8 cellular contexts compared by ENCODE assay signal in genomic region chr20:46400253-46400652, GRCh38. TPM values are rescaled to one million over a fixed set of nuclear protein-coding genes. Genes with fewer than 3 reads are reported as not detected.
A peak's percentile ranks its signal among the peaks of the same experiment; 100 is the strongest.
DNase-seq lines count a peak whose midpoint lies in the region; ATAC-seq and TF ChIP-seq lines count a peak whose summit lies in the region.

No MANE protein-coding gene starts in this region.

- H3K27ac ChIP-seq in CD4-positive, alpha-beta T cell (ENCODE audit: low read depth, low read length), result peak overlapping the region; percentile 32
- H3K27ac ChIP-seq in epithelial cell of prostate, result peak overlapping the region; percentile 43

- peak overlapping the region; percentile 42 for H3K4me3 Mint-ChIP-seq in CD4-positive, alpha-beta T cell
- H3K4me3 Mint-ChIP-seq in osteocyte (ENCODE audit: unreplicated experiment), result peak overlapping the region; percentile 41

- H3K27me3 Mint-ChIP-seq in CD4-positive, alpha-beta T cell, result no peaks in the 10 kb centered on the region
- no peaks in the 10 kb centered on the region for H3K27me3 Mint-ChIP-seq in osteocyte (ENCODE audit: unreplicated experiment)

- H3K36me3 Mint-ChIP-seq in CD4-positive, alpha-beta T cell (ENCODE audit: low read depth), result peaks cover 43% of the 10 kb centered on the region
- H3K36me3 Mint-ChIP-seq in osteocyte (ENCODE audit: unreplicated experiment), result peaks cover 6% of the 10 kb centered on the region

- DNase-seq in CD4-positive, alpha-beta T cell, result no peak
- DNase-seq in SIG-M5 treated with dmso at 0.1 percent for 504 hours (lab: John Stamatoyannopoulos, UW; ENCODE audit: unreplicated experiment) (peak; percentile 96), epithelial cell of prostate (ENCODE audit: low read depth, low spot score) (no peak), osteocyte (ENCODE audit: extremely low spot score, unreplicated experiment) (no peak), activated gamma-delta T cell (lab: John Stamatoyannopoulos, UW) (no peak), NCI-H187 treated with DMSO at 0.1 percent for 48 hours (lab: John Stamatoyannopoulos, UW) (no peak)

- H3K9me3 Mint-ChIP-seq in CD4-positive, alpha-beta T cell, result no peaks in the 10 kb centered on the region
- no peaks in the 10 kb centered on the region for H3K9me3 Mint-ChIP-seq in osteocyte (ENCODE audit: unreplicated experiment)

- peaks cover 71% of the 10 kb centered on the region for H3K4me1 Mint-ChIP-seq in CD4-positive, alpha-beta T cell (ENCODE audit: low read depth)
- H3K4me1 Mint-ChIP-seq in osteocyte (ENCODE audit: unreplicated experiment), result peaks cover 39% of the 10 kb centered on the region

- CTCF ChIA-PET in CD4-positive, alpha-beta T cell (lab: Charles Lee), result interaction anchor here (0.8 kb wide), 1 partner anchor 93 kb away, joined by 3 read pairs; no protein-coding TSS in a partner anchor

- TF ChIP-seq CTCF in CD4-positive, alpha-beta T cell (IDR thresholded peaks at IDR 0.05), result no peak
- no peak for TF ChIP-seq CTCF in osteocyte (IDR thresholded peaks at IDR 0.05)

- H3K27ac Mint-ChIP-seq in CD4-positive, alpha-beta T cell, result peak overlapping the region; percentile 92
- peak overlapping the region; percentile 93 for H3K27ac Mint-ChIP-seq in osteocyte (ENCODE audit: unreplicated experiment)

- intact Hi-C loops in CD4-positive, alpha-beta T cell (cut with DNase I, micrococcal nuclease), result no loop called here

- H3K9me3 ChIP-seq in CD4-positive, alpha-beta T cell (ENCODE audit: control insufficient read depth, low read length), result no peaks in the 10 kb centered on the region

- no peak for ATAC-seq in CD4-positive, alpha-beta T cell (ENCODE audit: poor library complexity)
- ATAC-seq in HG03025 (IDR thresholded peaks at IDR 0.05; ENCODE audit: low FRiP score, unreplicated experiment) (no peak), HG02885 (IDR thresholded peaks at IDR 0.05; ENCODE audit: poor library complexity, unreplicated experiment) (no peak)

- H3K27me3 ChIP-seq in CD4-positive, alpha-beta T cell (ENCODE audit: control insufficient read depth, insufficient read depth, low read length), result no peaks in the 10 kb centered on the region

- POLR2A ChIA-PET in CD4-positive, alpha-beta T cell (lab: Charles Lee), result interaction anchor here (0.6 to 1.7 kb wide), 4 partner anchors 47 to 340 kb away, joined by 3 to 7 read pairs (median 5); no protein-coding TSS in a partner anchor

RNA-seq across cellular contexts. Expression of gene ELMO2, which starts 6.2 kb away (rescaled TPM):
- total RNA-seq in CD4-positive, alpha-beta T cell, result 10 to 100 TPM; 85.6 TPM
- total RNA-seq in osteocyte, result 48.8 and 57.8 TPM in 2 replicates
